ENCODE assay signal across 16 cellular contexts in genomic region chr10:118760265-118760664, GRCh38. TPM values are rescaled to one million over a fixed set of nuclear protein-coding genes. Genes with fewer than 3 reads are reported as not detected.
A peak's percentile ranks its signal among the peaks of the same experiment; 100 is the strongest.
DNase-seq lines count a peak whose midpoint lies in the region; ATAC-seq and TF ChIP-seq lines count a peak whose summit lies in the region.
"Had no signal": no experiment of that assay in that cellular context is flagged by ENCODE, and none has a peak within 500 bp of the region (broad histone marks: within the 10 kb centered on the region; RNA-seq: fewer than 3 reads in every experiment).

No MANE protein-coding gene starts in this region.

- H3K27me3 ChIP-seq in GM23338 (ENCODE audit: insufficient read depth) (peaks cover 7% of the 10 kb centered on the region; the same call in 1 of the 2 replicates), left lung (no peaks in the 10 kb centered on the region), SK-N-SH (ENCODE audit: insufficient read depth) (no peaks in the 10 kb centered on the region), right lobe of liver (no peaks in the 10 kb centered on the region)

- intact Hi-C loops in left lung (cut with DNase I) (no loop called here), right lobe of liver (cut with DNase I) (no loop called here)

- H3K9ac ChIP-seq in SK-N-SH: no peak overlapping the region

- TF ChIP-seq CTCF in GM23338 (conservative IDR thresholded peaks at IDR 0.05; ENCODE audit: low read depth in 2 of 2) (no peak), left lung (IDR thresholded peaks at IDR 0.05) (no peak), osteocyte (IDR thresholded peaks at IDR 0.05) (no peak), SK-N-SH (IDR thresholded peaks at IDR 0.05) (no peak), right lobe of liver (IDR thresholded peaks at IDR 0.05) (no peak)

- POLR2A ChIA-PET in SK-N-SH (lab: Yijun Ruan, JAX): interaction anchor here (1.0 kb wide), 1 partner anchor 59 kb away, joined by 3 read pairs; no protein-coding TSS in a partner anchor

- no peak overlapping the region; the same call in 1 of the 2 replicates for H2AFZ ChIP-seq in GM23338
- no peak overlapping the region for H2AFZ ChIP-seq in SK-N-SH (ENCODE audit: low read depth)

- H3K4me1 ChIP-seq in GM23338 (ENCODE audit: insufficient read depth) (no peaks in the 10 kb centered on the region), left lung (peaks cover 0 to 6% of the 10 kb centered on the region in 2 donors), SK-N-SH (ENCODE audit: control insufficient read depth in 1 of 2, insufficient read depth in 2 of 2, low read depth in 1 of 2, low read length in 1 of 2) (no peaks in the 10 kb centered on the region; a peak in 1 of 4 replicates), right lobe of liver (peaks cover 0 to 21% (median 6%) of the 10 kb centered on the region in 4 donors)
- H3K4me1 ChIP-seq: SJCRH30 had no signal

- H3K4me3 ChIP-seq in GM23338 (peak overlapping the region; percentile 49), left lung (no peak overlapping the region), SK-N-SH (ENCODE audit: low read depth in 2 of 2, low read length in 1 of 2) (no peak overlapping the region), right lobe of liver (no peak overlapping the region)
- H3K4me3 ChIP-seq: SJCRH30 had no signal

- H3K27ac ChIP-seq in GM23338 (ENCODE audit: low read depth) (no peak overlapping the region), left lung (no peak overlapping the region), SK-N-SH (ENCODE audit: low read depth in 2 of 2, low read length in 1 of 2) (no peak overlapping the region), right lobe of liver (no peak overlapping the region)
- H3K27ac ChIP-seq: SJCRH30 had no signal

- TF ChIP-seq EP300 in SK-N-SH (IDR thresholded peaks at IDR 0.05; ENCODE audit: borderline replicate concordance in 1 of 2, low read depth in 1 of 2, low read length in 1 of 2): no peak

- no peak for TF ChIP-seq POLR2A in right lobe of liver (IDR thresholded peaks at IDR 0.05)

- H3K79me2 ChIP-seq in GM23338 (replicated peaks; ENCODE audit: insufficient read depth) (no peaks in the 10 kb centered on the region), SK-N-SH (ENCODE audit: insufficient read depth) (no peaks in the 10 kb centered on the region)

- H3K4me3 Mint-ChIP-seq in GM23338 (no peak overlapping the region), osteocyte (ENCODE audit: unreplicated experiment) (no peak overlapping the region)
- H3K4me3 Mint-ChIP-seq: CD14-positive monocyte had no signal

- CTCF ChIA-PET in SK-N-SH (lab: Yijun Ruan, JAX): interaction anchor here (0.6 to 1.2 kb wide), 2 partner anchors 25 to 31 kb away, joined by 3 read pairs; no protein-coding TSS in a partner anchor

- H3K27ac Mint-ChIP-seq in GM23338: no peak overlapping the region
- H3K27ac Mint-ChIP-seq in osteocyte (ENCODE audit: unreplicated experiment): no peak overlapping the region
- H3K27ac Mint-ChIP-seq: CD14-positive monocyte had no signal

- TF ChIP-seq RAD21 in SK-N-SH (IDR thresholded peaks at IDR 0.05; ENCODE audit: low read length): no peak

- H3K4me1 Mint-ChIP-seq in GM23338 (no peaks in the 10 kb centered on the region), osteocyte (ENCODE audit: unreplicated experiment) (peaks cover 5% of the 10 kb centered on the region)

- H4K20me1 ChIP-seq in GM23338 (replicated peaks; ENCODE audit: insufficient read depth): no peaks in the 10 kb centered on the region
- no peaks in the 10 kb centered on the region for H4K20me1 ChIP-seq in SK-N-SH (ENCODE audit: insufficient read depth)

- H3K9me3 Mint-ChIP-seq in GM23338 (0 out of 3 replicates have a peak, but pooled peaks cover 4% of the 10 kb centered on the region), osteocyte (ENCODE audit: unreplicated experiment) (no peaks in the 10 kb centered on the region)

- H3K4me2 ChIP-seq in GM23338: peak overlapping the region; percentile 64
- H3K4me2 ChIP-seq in SK-N-SH: no peak overlapping the region

- DNase-seq in GM23338 (ENCODE audit: low spot score): no peak
- DNase-seq in ecto neural progenitor cell (ENCODE audit: low spot score): peak; percentile 54
- DNase-seq in left lung: peak; percentile 57 to 79
- peak; percentile 80 for DNase-seq in osteocyte (ENCODE audit: extremely low spot score, unreplicated experiment)
- DNase-seq in SK-N-SH: no peak
- no peak for DNase-seq in SW480 (ENCODE audit: low spot score)
- DNase-seq in right lobe of liver: no peak
- DNase-seq: 8988T, DND-41, KG1, NCI-H2107, NCI-H446, SJCRH30 had no signal

- H3F3A ChIP-seq in GM23338 (replicated peaks; ENCODE audit: low read depth): no peaks in the 10 kb centered on the region
- H3F3A ChIP-seq in SK-N-SH (replicated peaks; ENCODE audit: insufficient read depth): no peaks in the 10 kb centered on the region

- H3K9me3 ChIP-seq in left lung (no peaks in the 10 kb centered on the region), SK-N-SH (no peaks in the 10 kb centered on the region), right lobe of liver (no peaks in the 10 kb centered on the region)
- H3K9me3 ChIP-seq: SJCRH30 had no signal

- H3K36me3 Mint-ChIP-seq in GM23338 (ENCODE audit: low read depth): no peaks in the 10 kb centered on the region
- no peaks in the 10 kb centered on the region for H3K36me3 Mint-ChIP-seq in osteocyte (ENCODE audit: unreplicated experiment)
- H3K36me3 Mint-ChIP-seq: CD14-positive monocyte had no signal

- 87% methylated on average over 3 of the region's 36 CpGs for WGBS in SK-N-SH (ENCODE audit: low lambda C conversion rate)
- 73% methylated on average over 2 of the region's 36 CpGs for WGBS in right lobe of liver (ENCODE audit: insufficient coverage, low coverage, low lambda C conversion rate, missing lambda C conversion rate)

- no peak for ATAC-seq in GM23338
- peak; percentile 26 for ATAC-seq in left lung
- ATAC-seq in HG03095 (IDR thresholded peaks at IDR 0.05; ENCODE audit: unreplicated experiment): no peak
- ATAC-seq in right lobe of liver: no peak
- ATAC-seq: Panc1 had no signal

- H3K36me3 ChIP-seq in GM23338 (ENCODE audit: insufficient read depth) (no peaks in the 10 kb centered on the region), left lung (no peaks in the 10 kb centered on the region), SK-N-SH (replicated peaks in 1 of 2; ENCODE audit: control insufficient read depth in 1 of 2, insufficient read depth in 2 of 2, low read length in 1 of 2) (no peaks in the 10 kb centered on the region), right lobe of liver (no peaks in the 10 kb centered on the region)
- H3K36me3 ChIP-seq: SJCRH30 had no signal

- H3K27me3 Mint-ChIP-seq in GM23338 (ENCODE audit: insufficient read depth, low read depth, poor library complexity) (peaks cover 15% of the 10 kb centered on the region), osteocyte (ENCODE audit: unreplicated experiment) (peaks cover 19% of the 10 kb centered on the region)

- H3K9me2 ChIP-seq in GM23338 (ENCODE audit: insufficient read depth): 0 out of 2 replicates have a peak, but pooled peaks cover 3% of the 10 kb centered on the region
- H3K9me2 ChIP-seq in SK-N-SH: no peaks in the 10 kb centered on the region

TF ChIP-seq in GM23338, 12 proteins besides CTCF, POLR2A, EP300 and RAD21 (continues in another document):
- TF ChIP-seq JUNB (IDR thresholded peaks at IDR 0.05; ENCODE audit: unreplicated experiment): no peak
- no peak for TF ChIP-seq ZNF331 (CRISPR knock-in tag; IDR thresholded peaks at IDR 0.05; ENCODE audit: low read depth)
- TF ChIP-seq ZNF114 (CRISPR knock-in tag; IDR thresholded peaks at IDR 0.05): no peak

TF ChIP-seq in SK-N-SH, 30 proteins besides CTCF, POLR2A, EP300 and RAD21 (continues in another document):
- TF ChIP-seq MXI1 (IDR thresholded peaks at IDR 0.05; ENCODE audit: low read depth, low read length) (no peak), GABPA (IDR thresholded peaks at IDR 0.05; ENCODE audit: low read depth) (no peak), NFIC (IDR thresholded peaks at IDR 0.05; ENCODE audit: borderline replicate concordance) (no peak)
- TF ChIP-seq, protein P1, sequence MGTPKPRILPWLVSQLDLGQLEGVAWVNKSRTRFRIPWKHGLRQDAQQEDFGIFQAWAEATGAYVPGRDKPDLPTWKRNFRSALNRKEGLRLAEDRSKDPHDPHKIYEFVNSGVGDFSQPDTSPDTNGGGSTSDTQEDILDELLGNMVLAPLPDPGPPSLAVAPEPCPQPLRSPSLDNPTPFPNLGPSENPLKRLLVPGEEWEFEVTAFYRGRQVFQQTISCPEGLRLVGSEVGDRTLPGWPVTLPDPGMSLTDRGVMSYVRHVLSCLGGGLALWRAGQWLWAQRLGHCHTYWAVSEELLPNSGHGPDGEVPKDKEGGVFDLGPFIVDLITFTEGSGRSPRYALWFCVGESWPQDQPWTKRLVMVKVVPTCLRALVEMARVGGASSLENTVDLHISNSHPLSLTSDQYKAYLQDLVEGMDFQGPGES (IDR thresholded peaks at IDR 0.05; ENCODE audit: low read depth, low read length): no peak

RNA-seq across cellular contexts. Expression of gene CACUL1, which starts 5.5 kb away (rescaled TPM):
- 31.3 and 46.4 TPM in 2 replicates for total RNA-seq in GM23338 (2014; rRNA removed; shearing (Covaris generic))
- polyA plus RNA-seq in GM23338 (2016; fragmentation: Nextera tagmentation; extraction: Ambion mirVana) (47.2 and 59.4 TPM in 2 replicates), SK-N-SH (2012; rRNA removed) (2.6 and 3.9 TPM in 2 replicates)
- total RNA-seq in left lung (10 to 100 TPM; 35.1 to 38.2 TPM), osteocyte (34.0 and 37.5 TPM in 2 replicates), right lobe of liver (10 to 100 TPM; 15.5 to 26.4 (median 17.8) TPM)
- polyA plus RNA-seq in SK-N-SH (2012; cell fraction: cytosol; rRNA removed): 3.9 and 4.2 TPM in 2 replicates
- polyA plus RNA-seq in SK-N-SH (2012; cell fraction: nucleus; rRNA removed): 5.3 and 6.9 TPM in 2 replicates

Comparison
In these comparisons a context has a peak if more than half of its experiments do, and no peak if none do; other contexts are left out.
1. DNase-seq: peak in ecto neural progenitor cell (single experiment), left lung (2 of 2) and osteocyte (single experiment); none in GM23338 (single experiment), SK-N-SH (single experiment), SW480 (single experiment) and right lobe of liver (0 of 3).